In the genomic region with DNA sequence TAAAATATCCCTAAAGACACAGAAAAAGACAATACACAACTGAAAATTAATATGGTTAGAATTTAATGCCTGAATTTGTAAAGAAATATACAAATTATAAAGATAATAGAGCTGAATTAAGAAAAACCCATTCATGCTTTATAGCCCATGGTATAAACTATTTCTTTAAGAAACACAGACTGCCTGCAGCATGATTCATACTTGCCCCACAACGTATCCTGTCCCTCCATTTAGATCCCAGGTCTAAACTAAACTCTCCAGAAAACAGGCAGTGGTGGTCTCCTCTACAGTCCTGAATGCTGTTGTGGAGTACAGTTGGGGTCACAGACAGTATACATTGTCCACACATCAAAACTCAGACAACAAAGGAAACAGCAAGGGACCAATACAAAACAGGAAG, we compare ENCODE assay signal across 16 cellular contexts. TPM values are rescaled to one million over a fixed set of nuclear protein-coding genes. Genes with fewer than 3 reads are reported as not detected.
A peak's percentile ranks its signal among the peaks of the same experiment; 100 is the strongest.
DNase-seq lines count a peak whose midpoint lies in the region; ATAC-seq and TF ChIP-seq lines count a peak whose summit lies in the region.
"Had no signal": no experiment of that assay in that cellular context is flagged by ENCODE, and none has a peak within 500 bp of the region (broad histone marks: within the 10 kb centered on the region; RNA-seq: fewer than 3 reads in every experiment).

No MANE protein-coding gene starts in this region.

- H3K4me1 ChIP-seq in mesenchymal stem cell (ENCODE audit: control insufficient read depth, insufficient read depth, low read depth, low read length) (no peaks in the 10 kb centered on the region), esophagus squamous epithelium (peaks cover 0 to 34% (median 3%) of the 10 kb centered on the region in 3 donors)
- H3K4me1 ChIP-seq: pancreas had no signal

- H3K23ac ChIP-seq in mesenchymal stem cell (ENCODE audit: low read length in 2 of 2): no peak overlapping the region

- intact Hi-C loops in activated CD4-positive, alpha-beta T cell treated with anti-CD3 and anti-CD28 coated beads for 36 hours (cut with DNase I, micrococcal nuclease): loop anchor here in 1 of 2 experiments (10.0 kb wide), 1 partner anchor 865 kb away; no protein-coding TSS in a partner anchor
- intact Hi-C loops in Right ventricle myocardium inferior (cut with DNase I) (no loop called here), esophagus squamous epithelium (cut with DNase I) (no loop called here)

- H4K91ac ChIP-seq in mesenchymal stem cell (ENCODE audit: low read length): no peak overlapping the region

- CTCF ChIA-PET in activated CD4-positive, alpha-beta T cell treated with anti-CD3 and anti-CD28 coated beads for 36 hours (lab: Charles Lee): interaction anchor here (1.6 to 3.7 kb wide), 3 partner anchors 8 to 231 kb away, joined by 5 to 16 read pairs (median 5); no protein-coding TSS in a partner anchor

- H2AFZ ChIP-seq in mesenchymal stem cell (ENCODE audit: low read depth, low read length): no peak overlapping the region
- H2AFZ ChIP-seq: GM23338 had no signal

- peaks cover 61% of the 10 kb centered on the region for H3K36me3 Mint-ChIP-seq in activated CD4-positive, alpha-beta T cell treated with anti-CD3 and anti-CD28 coated beads for 36 hours (ENCODE audit: low read depth)

- peak overlapping the region; percentile 1 for H3K9ac ChIP-seq in mesenchymal stem cell (ENCODE audit: low read length)

- peaks cover 6 to 96% of the 10 kb centered on the region in 2 experiments for H3K36me3 ChIP-seq in mesenchymal stem cell (ENCODE audit: control insufficient read depth in 1 of 2, insufficient read depth in 2 of 2, low read depth in 1 of 2, low read length in 2 of 2)
- peaks cover 0 to 71% (median 0%) of the 10 kb centered on the region in 3 donors for H3K36me3 ChIP-seq in esophagus squamous epithelium

- POLR2A ChIA-PET in activated CD4-positive, alpha-beta T cell treated with anti-CD3 and anti-CD28 coated beads for 36 hours (lab: Charles Lee): no interaction called here

- H2AK5ac ChIP-seq in mesenchymal stem cell (ENCODE audit: low read length, severe bottlenecking): no peak overlapping the region

- no peaks in the 10 kb centered on the region for H3K9me3 Mint-ChIP-seq in activated CD4-positive, alpha-beta T cell treated with anti-CD3 and anti-CD28 coated beads for 36 hours (ENCODE audit: low read depth)
- H3K9me3 Mint-ChIP-seq: GM23338 had no signal

- ATAC-seq in activated CD4-positive, alpha-beta T cell treated with anti-CD3 and anti-CD28 coated beads for 36 hours: no peak
- ATAC-seq in Right ventricle myocardium inferior: no peak
- ATAC-seq: activated CD8-positive, alpha-beta memory T cell treated with anti-CD3 and anti-CD28 coated beads, Interleukin-2, amount 10 ng/mL, durations not matched to agents 7 days and 5 days; GM23338; K562; pancreas had no signal

- no peak overlapping the region for H2BK15ac ChIP-seq in mesenchymal stem cell (ENCODE audit: low read depth, poor library complexity, severe bottlenecking)

- H3K18ac ChIP-seq in mesenchymal stem cell (ENCODE audit: low read depth in 1 of 2, low read length in 2 of 2): peak overlapping the region in 1 of 2 experiments; percentile 24

- no peak for TF ChIP-seq POLR2A in esophagus squamous epithelium (IDR thresholded peaks at IDR 0.05)

- H2BK5ac ChIP-seq in mesenchymal stem cell (ENCODE audit: low read depth, low read length, poor library complexity, severe bottlenecking): no peak overlapping the region

- H4K8ac ChIP-seq in mesenchymal stem cell (ENCODE audit: low read length): no peak overlapping the region

- no peak for DNase-seq in activated CD4-positive, alpha-beta T cell treated with anti-CD3 and anti-CD28 coated beads for 36 hours
- no peak for DNase-seq in activated CD4-positive, alpha-beta T cell treated with anti-CD3 and anti-CD28 coated beads, Interleukin-2, amount 50 U/mL, for 4 hours
- DNase-seq in HPDE6-E6E7 (ENCODE audit: extremely low spot score) (peak; percentile 11), astrocyte of the hippocampus (ENCODE audit: low read depth, low spot score) (peak; percentile 37), mesenchymal stem cell (peak; percentile 57), NCI-H526 treated with DMSO at 0.1 percent for 48 hours (lab: John Stamatoyannopoulos, UW) (no peak), Right ventricle myocardium inferior (ENCODE audit: missing footprints) (no peak), esophagus squamous epithelium (lab: John Stamatoyannopoulos, UW) (no peak)
- DNase-seq: activated CD8-positive, alpha-beta memory T cell treated with anti-CD3 and anti-CD28 coated beads, Interleukin-2, amount 10 ng/mL, durations not matched to agents 7 days and 5 days; aorta; NCI-H1694; NCI-H69; pancreas; substantia nigra had no signal

- no peaks in the 10 kb centered on the region for H3K27me3 Mint-ChIP-seq in activated CD4-positive, alpha-beta T cell treated with anti-CD3 and anti-CD28 coated beads for 36 hours
- H3K27me3 Mint-ChIP-seq: activated CD8-positive, alpha-beta memory T cell treated with anti-CD3 and anti-CD28 coated beads, Interleukin-2, amount 10 ng/mL, durations not matched to agents 7 days and 5 days had no signal

- H3K14ac ChIP-seq in mesenchymal stem cell (ENCODE audit: low read length in 2 of 2): no peak overlapping the region

- H3K27ac ChIP-seq in mesenchymal stem cell (ENCODE audit: low read length, poor library complexity, severe bottlenecking): no peak overlapping the region
- H3K27ac ChIP-seq in esophagus squamous epithelium: no peak overlapping the region
- H3K27ac ChIP-seq: pancreas had no signal

- no peak overlapping the region for H3K4me3 Mint-ChIP-seq in activated CD4-positive, alpha-beta T cell treated with anti-CD3 and anti-CD28 coated beads for 36 hours
- H3K4me3 Mint-ChIP-seq: activated CD8-positive, alpha-beta memory T cell treated with anti-CD3 and anti-CD28 coated beads, Interleukin-2, amount 10 ng/mL, durations not matched to agents 7 days and 5 days; GM23338 had no signal

- no peak overlapping the region for H2BK120ac ChIP-seq in mesenchymal stem cell (ENCODE audit: low read depth, low read length)

- H3K9me3 ChIP-seq in mesenchymal stem cell (ENCODE audit: control insufficient read depth, low read length) (no peaks in the 10 kb centered on the region), esophagus squamous epithelium (no peaks in the 10 kb centered on the region)
- H3K9me3 ChIP-seq: pancreas had no signal

- TF ChIP-seq CTCF in esophagus squamous epithelium (IDR thresholded peaks at IDR 0.05): no peak

- H3K4me3 ChIP-seq in mesenchymal stem cell (ENCODE audit: insufficient read depth in 1 of 2, low read depth in 1 of 2, low read length in 2 of 2) (no peak overlapping the region), esophagus squamous epithelium (no peak overlapping the region)
- H3K4me3 ChIP-seq: GM23338, K562, pancreas had no signal

- peaks cover 67% of the 10 kb centered on the region for H3K4me1 Mint-ChIP-seq in activated CD4-positive, alpha-beta T cell treated with anti-CD3 and anti-CD28 coated beads for 36 hours
- H3K4me1 Mint-ChIP-seq: GM23338 had no signal

- H2BK12ac ChIP-seq in mesenchymal stem cell (ENCODE audit: low read length in 2 of 2): no peak overlapping the region

- 0% methylated on average over 1 of the region's 1 CpG for WGBS in mesenchymal stem cell
- 24 to 25% methylated on average over 1 of the region's 1 CpG for WGBS in esophagus squamous epithelium, 2 donors

- peak overlapping the region; percentile 88 for H3K27ac Mint-ChIP-seq in activated CD4-positive, alpha-beta T cell treated with anti-CD3 and anti-CD28 coated beads for 36 hours
- H3K27ac Mint-ChIP-seq: activated CD8-positive, alpha-beta memory T cell treated with anti-CD3 and anti-CD28 coated beads, Interleukin-2, amount 10 ng/mL, durations not matched to agents 7 days and 5 days; GM23338 had no signal

- H3K27me3 ChIP-seq in mesenchymal stem cell (ENCODE audit: control insufficient read depth in 1 of 2, insufficient read depth in 1 of 2, low read length in 2 of 2) (no peaks in the 10 kb centered on the region), esophagus squamous epithelium (no peaks in the 10 kb centered on the region)
- H3K27me3 ChIP-seq: pancreas had no signal

- no peak overlapping the region for H3K4ac ChIP-seq in mesenchymal stem cell (ENCODE audit: low read depth in 1 of 2, low read length in 2 of 2)

- no peak overlapping the region for H3K4me2 ChIP-seq in mesenchymal stem cell (ENCODE audit: low read length, poor library complexity, severe bottlenecking)
- H3K4me2 ChIP-seq: GM23338 had no signal

- peaks cover 15% of the 10 kb centered on the region for H3K79me1 ChIP-seq in mesenchymal stem cell (replicated peaks; ENCODE audit: low read length, poor library complexity, severe bottlenecking)

RNA-seq across cellular contexts. Expression of gene IL6ST, which starts 24.8 kb away (rescaled TPM):
- 10 to 100 TPM; 57.1 to 64.4 TPM for total RNA-seq in activated CD4-positive, alpha-beta T cell treated with anti-CD3 and anti-CD28 coated beads for 36 hours
- polyA plus RNA-seq in mesenchymal stem cell (2013, experiment 1 of 2): 1,394 TPM
- polyA plus RNA-seq in mesenchymal stem cell (2013, experiment 2 of 2): 1,387 TPM
- total RNA-seq in Right ventricle myocardium inferior (145 TPM), esophagus squamous epithelium (100 to 1,000 TPM in 2 of 4 donors, 10 to 100 TPM in 2; 71.4 to 246 (median 116) TPM)

Comparison
In these comparisons a context has a peak if more than half of its experiments do, and no peak if none do; other contexts are left out.
1. DNase-seq: peak in HPDE6-E6E7 (single experiment), astrocyte of the hippocampus (single experiment) and mesenchymal stem cell (single experiment); none in activated CD4-positive, alpha-beta T cell treated with anti-CD3 and anti-CD28 coated beads for 36 hours (single experiment), activated CD4-positive, alpha-beta T cell treated with anti-CD3 and anti-CD28 coated beads, Interleukin-2, amount 50 U/mL, for 4 hours (0 of 2), NCI-H526 treated with DMSO at 0.1 percent for 48 hours (single experiment), Right ventricle myocardium inferior (single experiment) and esophagus squamous epithelium (single experiment).